ENCODE assay signal across 13 cellular contexts in the genomic region with DNA sequence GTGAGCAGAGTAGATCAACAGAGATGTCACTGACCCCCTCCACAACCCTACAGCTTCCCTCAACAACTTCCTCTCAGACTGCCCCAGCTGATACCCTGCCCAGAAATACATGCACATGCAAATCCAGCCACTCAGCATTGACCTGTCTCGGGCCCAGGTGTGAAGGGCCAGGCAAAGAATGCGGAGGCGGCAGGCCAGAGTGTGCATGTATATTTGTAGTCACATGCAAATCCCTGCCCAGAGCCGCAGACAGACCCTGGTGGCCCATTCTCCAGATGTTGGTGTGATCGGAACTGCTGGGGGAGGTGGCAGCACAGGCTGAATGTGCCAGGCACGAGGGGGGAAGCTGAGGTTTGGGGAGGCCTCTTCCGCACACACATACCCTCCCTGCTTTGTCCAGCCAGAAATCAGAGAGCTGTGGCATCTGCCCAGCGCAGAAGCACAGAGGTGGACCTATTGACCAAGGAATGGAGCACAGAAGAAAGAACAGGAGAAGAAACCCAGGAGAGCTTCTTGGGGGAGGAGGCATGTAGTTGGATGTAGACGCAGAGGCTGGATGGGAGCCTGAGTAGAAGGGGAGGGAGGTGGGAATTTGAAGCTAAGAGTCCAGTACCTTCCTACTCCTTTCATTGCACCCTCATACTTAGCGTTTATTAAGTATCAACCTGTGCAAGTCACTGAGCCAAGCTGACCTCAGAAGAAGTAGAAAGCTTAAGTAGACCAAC. TPM values are rescaled to one million over a fixed set of nuclear protein-coding genes. Genes with fewer than 3 reads are reported as not detected.
DNase-seq lines count a peak whose midpoint lies in the region; ATAC-seq and TF ChIP-seq lines count a peak whose summit lies in the region.
"Had no signal": no experiment of that assay in that cellular context is flagged by ENCODE, and none has a peak within 500 bp of the region (broad histone marks: within the 10 kb centered on the region; RNA-seq: fewer than 3 reads in every experiment).

No MANE protein-coding gene starts in this region.

- TF ChIP-seq POLR2A in GM15510 (IDR thresholded peaks at IDR 0.05; ENCODE audit: borderline replicate concordance, extremely low read depth, insufficient read length) (peak; percentile 44), Peyer's patch (IDR thresholded peaks at IDR 0.05) (no peak)

- H3K27ac ChIP-seq in Peyer's patch = no peak overlapping the region

- no peaks in the 10 kb centered on the region for H3K27me3 ChIP-seq in Peyer's patch

- no peak for TF ChIP-seq CTCF in Peyer's patch (IDR thresholded peaks at IDR 0.05)

- H3K36me3 ChIP-seq in Peyer's patch = no peaks in the 10 kb centered on the region

- peak in 2 of 3 donors; percentile 85 for DNase-seq in Peyer's patch
- no peak for DNase-seq in NK-92 treated with Interleukin-12 subunit alpha and Interleukin-12 subunit beta, amount 100 ng/mL, for 24 hours (lab: John Stamatoyannopoulos, UW)
- DNase-seq in NCI-H345 (lab: John Stamatoyannopoulos, UW) = no peak
- DNase-seq in amygdala (lab: John Stamatoyannopoulos, UW) = no peak
- DNase-seq in SIG-M5 (lab: John Stamatoyannopoulos, UW) = no peak
- DNase-seq: C1 segment of cervical spinal cord; NCI-H187; stimulated activated CD4-positive, alpha-beta T cell treated with anti-CD3 and anti-CD28 coated beads, Interleukin-1b, Interleukin-23, amount 100 ng/mL, for 48 hours; substantia nigra had no signal

- H3K4me3 ChIP-seq in Peyer's patch = no peak overlapping the region

- H3K4me1 ChIP-seq in Peyer's patch = peaks cover 0 to 8% (median 0%) of the 10 kb centered on the region in 4 donors

- ATAC-seq in GM19452 (IDR thresholded peaks at IDR 0.05; ENCODE audit: unreplicated experiment) (peak; percentile 69), HG02885 (IDR thresholded peaks at IDR 0.05; ENCODE audit: poor library complexity, unreplicated experiment) (peak; percentile 79)
- ATAC-seq: Panc1 had no signal

- no peaks in the 10 kb centered on the region for H3K9me3 ChIP-seq in Peyer's patch

RNA-seq across cellular contexts. Expression of a gene that starts 14.4 kb away (rescaled TPM):
- 1 to 10 TPM in 2 of 4 donors, not detected in 2; 5.0 to 7.4 TPM for total RNA-seq in Peyer's patch

RNA-seq across cellular contexts. Expression of a gene that starts 17.4 kb away (rescaled TPM):
- total RNA-seq in Peyer's patch = 10 to 100 TPM; 15.9 to 26.4 (median 18.7) TPM

RNA-seq across cellular contexts. Expression of a gene that starts 36.3 kb away (rescaled TPM):
- total RNA-seq in Peyer's patch = 10 to 100 TPM; 17.2 to 32.2 (median 22.1) TPM

RNA-seq across cellular contexts. Expression of a gene that starts 36.4 kb away (rescaled TPM):
- 10 to 100 TPM; 18.2 to 75.1 (median 51.9) TPM for total RNA-seq in Peyer's patch

RNA-seq across cellular contexts. Expression of a gene that starts 47.6 kb away (rescaled TPM):
- total RNA-seq in Peyer's patch = 10 to 100 TPM in 2 of 4 donors, 1 to 10 TPM in 2; 5.0 to 11.6 (median 8.7) TPM

Comparison
In these comparisons a context has a peak if more than half of its experiments do, and no peak if none do; other contexts are left out.
1. DNase-seq: peak in Peyer's patch (2 of 3); none in NK-92 treated with Interleukin-12 subunit alpha and Interleukin-12 subunit beta, amount 100 ng/mL, for 24 hours (single experiment), NCI-H345 (single experiment), amygdala (0 of 56) and SIG-M5 (single experiment).